8 cellular contexts compared by ENCODE assay signal in the genomic region with DNA sequence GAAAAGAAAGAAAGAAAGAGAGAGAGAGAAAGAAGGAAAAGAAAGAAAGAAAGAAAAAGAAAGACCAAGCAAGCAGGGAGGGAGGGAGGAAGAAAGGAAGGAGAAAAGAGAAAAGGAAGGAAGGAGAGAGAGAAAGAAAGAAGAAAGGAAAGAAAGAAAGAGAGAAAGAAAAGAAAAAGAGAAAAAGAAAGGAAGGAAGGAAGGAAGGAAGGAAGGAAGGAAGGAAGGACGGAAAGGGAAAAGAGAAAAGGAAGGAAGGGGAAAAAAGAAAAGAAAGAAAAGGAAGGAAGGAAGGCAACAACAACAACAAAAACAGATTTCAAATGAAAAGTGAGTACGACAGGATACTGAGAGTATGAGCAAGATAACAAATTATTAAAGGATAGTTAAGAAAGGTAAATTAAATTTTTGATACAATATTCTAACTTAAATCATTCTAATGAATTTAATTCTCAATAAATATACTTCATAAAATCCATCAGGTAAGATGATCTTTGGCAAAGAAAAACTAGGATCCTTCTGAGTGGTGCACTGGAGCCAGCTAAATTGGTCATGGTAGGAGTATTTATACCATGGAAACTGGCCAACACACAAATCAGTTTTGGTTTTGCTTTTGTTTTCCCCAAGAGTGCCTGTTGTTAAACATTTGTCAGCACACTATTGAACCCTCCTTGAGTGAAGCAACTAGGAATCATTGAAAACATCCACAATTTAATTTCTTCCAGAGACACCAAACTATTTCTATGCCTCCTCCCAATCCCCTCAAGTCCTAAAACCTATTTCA. TPM values are rescaled to one million over a fixed set of nuclear protein-coding genes. Genes with fewer than 3 reads are reported as not detected.
DNase-seq lines count a peak whose midpoint lies in the region; ATAC-seq and TF ChIP-seq lines count a peak whose summit lies in the region.

No MANE protein-coding gene starts in this region.

- H3K4me3 ChIP-seq in BLaER1, result no peak overlapping the region

- H3K9ac ChIP-seq in BLaER1, result no peak overlapping the region

- H3K27me3 ChIP-seq in BLaER1, result no peaks in the 10 kb centered on the region

- no peaks in the 10 kb centered on the region for H3K36me3 ChIP-seq in BLaER1

- intact Hi-C loops in left cardiac atrium (cut with DNase I), result no loop called here

- H3K9me3 ChIP-seq in BLaER1, result peaks cover 2% of the 10 kb centered on the region

- ATAC-seq in GM19043 (IDR thresholded peaks at IDR 0.05; ENCODE audit: low read depth, unreplicated experiment) (peak; percentile 95), HG03280 (IDR thresholded peaks at IDR 0.05; ENCODE audit: unreplicated experiment) (peak; percentile 82), SK-N-SH treated with all-trans-retinoic acid at 6 μM for 48 hours (peak; percentile 89), left cardiac atrium (peak; percentile 57 to 81)

- peak overlapping the region; percentile 38 for H3K4me2 ChIP-seq in BLaER1

- 0 out of 2 replicates have a peak overlapping the region, but pooled peaks have one; percentile 20 for H3K27ac ChIP-seq in BLaER1

- H4K20me1 ChIP-seq in BLaER1, result no peaks in the 10 kb centered on the region

- H3K4me1 ChIP-seq in BLaER1, result peaks cover 15% of the 10 kb centered on the region

- no peak for DNase-seq in left cardiac atrium
- no peak for DNase-seq in HuH-7.5 (ENCODE audit: low spot score)
- no peak for DNase-seq in effector CD8-positive, alpha-beta T cell (lab: John Stamatoyannopoulos, UW)
- DNase-seq in NCI-H1092 treated with DMSO at 0.1 percent for 48 hours (lab: John Stamatoyannopoulos, UW), result no peak

TF ChIP-seq in SK-N-SH treated with all-trans-retinoic acid at 6 μM for 48 hours, 23 proteins besides CTCF, POLR2A, EP300 and RAD21:
- TF ChIP-seq ISL1 (CRISPR knock-in tag; IDR thresholded peaks at IDR 0.05), result peak; percentile 55
- TF ChIP-seq, protein P1, sequence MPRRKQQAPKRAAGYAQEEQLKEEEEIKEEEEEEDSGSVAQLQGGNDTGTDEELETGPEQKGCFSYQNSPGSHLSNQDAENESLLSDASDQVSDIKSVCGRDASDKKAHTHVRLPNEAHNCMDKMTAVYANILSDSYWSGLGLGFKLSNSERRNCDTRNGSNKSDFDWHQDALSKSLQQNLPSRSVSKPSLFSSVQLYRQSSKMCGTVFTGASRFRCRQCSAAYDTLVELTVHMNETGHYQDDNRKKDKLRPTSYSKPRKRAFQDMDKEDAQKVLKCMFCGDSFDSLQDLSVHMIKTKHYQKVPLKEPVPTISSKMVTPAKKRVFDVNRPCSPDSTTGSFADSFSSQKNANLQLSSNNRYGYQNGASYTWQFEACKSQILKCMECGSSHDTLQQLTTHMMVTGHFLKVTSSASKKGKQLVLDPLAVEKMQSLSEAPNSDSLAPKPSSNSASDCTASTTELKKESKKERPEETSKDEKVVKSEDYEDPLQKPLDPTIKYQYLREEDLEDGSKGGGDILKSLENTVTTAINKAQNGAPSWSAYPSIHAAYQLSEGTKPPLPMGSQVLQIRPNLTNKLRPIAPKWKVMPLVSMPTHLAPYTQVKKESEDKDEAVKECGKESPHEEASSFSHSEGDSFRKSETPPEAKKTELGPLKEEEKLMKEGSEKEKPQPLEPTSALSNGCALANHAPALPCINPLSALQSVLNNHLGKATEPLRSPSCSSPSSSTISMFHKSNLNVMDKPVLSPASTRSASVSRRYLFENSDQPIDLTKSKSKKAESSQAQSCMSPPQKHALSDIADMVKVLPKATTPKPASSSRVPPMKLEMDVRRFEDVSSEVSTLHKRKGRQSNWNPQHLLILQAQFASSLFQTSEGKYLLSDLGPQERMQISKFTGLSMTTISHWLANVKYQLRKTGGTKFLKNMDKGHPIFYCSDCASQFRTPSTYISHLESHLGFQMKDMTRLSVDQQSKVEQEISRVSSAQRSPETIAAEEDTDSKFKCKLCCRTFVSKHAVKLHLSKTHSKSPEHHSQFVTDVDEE (CRISPR knock-in tag; IDR thresholded peaks at IDR 0.05), result no peak
- TF ChIP-seq, protein P2, sequence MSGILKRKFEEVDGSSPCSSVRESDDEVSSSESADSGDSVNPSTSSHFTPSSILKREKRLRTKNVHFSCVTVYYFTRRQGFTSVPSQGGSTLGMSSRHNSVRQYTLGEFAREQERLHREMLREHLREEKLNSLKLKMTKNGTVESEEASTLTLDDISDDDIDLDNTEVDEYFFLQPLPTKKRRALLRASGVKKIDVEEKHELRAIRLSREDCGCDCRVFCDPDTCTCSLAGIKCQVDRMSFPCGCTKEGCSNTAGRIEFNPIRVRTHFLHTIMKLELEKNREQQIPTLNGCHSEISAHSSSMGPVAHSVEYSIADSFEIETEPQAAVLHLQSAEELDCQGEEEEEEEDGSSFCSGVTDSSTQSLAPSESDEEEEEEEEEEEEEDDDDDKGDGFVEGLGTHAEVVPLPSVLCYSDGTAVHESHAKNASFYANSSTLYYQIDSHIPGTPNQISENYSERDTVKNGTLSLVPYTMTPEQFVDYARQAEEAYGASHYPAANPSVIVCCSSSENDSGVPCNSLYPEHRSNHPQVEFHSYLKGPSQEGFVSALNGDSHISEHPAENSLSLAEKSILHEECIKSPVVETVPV (CRISPR knock-in tag; IDR thresholded peaks at IDR 0.05), result no peak
TF ChIP-seq in SK-N-SH treated with all-trans-retinoic acid at 6 μM for 48 hours: peak in this region for 1.

RNA-seq across cellular contexts. Expression of a gene that starts 56.1 kb away (rescaled TPM):
- 10 to 100 TPM; 61.7 to 67.4 TPM for total RNA-seq in left cardiac atrium
